ENCODE assay signal across 1 cellular context in genomic region chr21:34521561-34521960, GRCh38.
A peak's percentile ranks its signal among the peaks of the same experiment; 100 is the strongest.
TF ChIP-seq lines count a peak whose summit lies in the region.

No MANE protein-coding gene starts in this region.

TF ChIP-seq in liver, 16 proteins besides CTCF, POLR2A, EP300 and RAD21 (continued from another document):
- TF ChIP-seq, protein P1, sequence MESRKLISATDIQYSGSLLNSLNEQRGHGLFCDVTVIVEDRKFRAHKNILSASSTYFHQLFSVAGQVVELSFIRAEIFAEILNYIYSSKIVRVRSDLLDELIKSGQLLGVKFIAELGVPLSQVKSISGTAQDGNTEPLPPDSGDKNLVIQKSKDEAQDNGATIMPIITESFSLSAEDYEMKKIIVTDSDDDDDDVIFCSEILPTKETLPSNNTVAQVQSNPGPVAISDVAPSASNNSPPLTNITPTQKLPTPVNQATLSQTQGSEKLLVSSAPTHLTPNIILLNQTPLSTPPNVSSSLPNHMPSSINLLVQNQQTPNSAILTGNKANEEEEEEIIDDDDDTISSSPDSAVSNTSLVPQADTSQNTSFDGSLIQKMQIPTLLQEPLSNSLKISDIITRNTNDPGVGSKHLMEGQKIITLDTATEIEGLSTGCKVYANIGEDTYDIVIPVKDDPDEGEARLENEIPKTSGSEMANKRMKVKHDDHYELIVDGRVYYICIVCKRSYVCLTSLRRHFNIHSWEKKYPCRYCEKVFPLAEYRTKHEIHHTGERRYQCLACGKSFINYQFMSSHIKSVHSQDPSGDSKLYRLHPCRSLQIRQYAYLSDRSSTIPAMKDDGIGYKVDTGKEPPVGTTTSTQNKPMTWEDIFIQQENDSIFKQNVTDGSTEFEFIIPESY (IDR thresholded peaks at IDR 0.05) = peak; percentile 40
- TF ChIP-seq FOXA1 (IDR thresholded peaks at IDR 0.05) (no peak), NR2F2 (IDR thresholded peaks at IDR 0.05) (no peak), YY1 (IDR thresholded peaks at IDR 0.05) (peak; percentile 57), EGR1 (IDR thresholded peaks at IDR 0.05; ENCODE audit: low read depth in 2 of 2) (peak in 1 of 2 donors; percentile 78), GABPA (IDR thresholded peaks at IDR 0.05 in 1 of 2, conservative IDR thresholded peaks at IDR 0.05 in 1 of 2) (peak in 1 of 2 donors; percentile 57), RXRA (IDR thresholded peaks at IDR 0.05) (peak; percentile 91 to 92), SP1 (IDR thresholded peaks at IDR 0.05) (peak; percentile 90), MAX (IDR thresholded peaks at IDR 0.05) (peak; percentile 74), FOXA2 (IDR thresholded peaks at IDR 0.05) (peak; percentile 36)
- TF ChIP-seq, protein P2, sequence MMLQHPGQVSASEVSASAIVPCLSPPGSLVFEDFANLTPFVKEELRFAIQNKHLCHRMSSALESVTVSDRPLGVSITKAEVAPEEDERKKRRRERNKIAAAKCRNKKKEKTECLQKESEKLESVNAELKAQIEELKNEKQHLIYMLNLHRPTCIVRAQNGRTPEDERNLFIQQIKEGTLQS (IDR thresholded peaks at IDR 0.05) = peak; percentile 80
- TF ChIP-seq, protein P3, sequence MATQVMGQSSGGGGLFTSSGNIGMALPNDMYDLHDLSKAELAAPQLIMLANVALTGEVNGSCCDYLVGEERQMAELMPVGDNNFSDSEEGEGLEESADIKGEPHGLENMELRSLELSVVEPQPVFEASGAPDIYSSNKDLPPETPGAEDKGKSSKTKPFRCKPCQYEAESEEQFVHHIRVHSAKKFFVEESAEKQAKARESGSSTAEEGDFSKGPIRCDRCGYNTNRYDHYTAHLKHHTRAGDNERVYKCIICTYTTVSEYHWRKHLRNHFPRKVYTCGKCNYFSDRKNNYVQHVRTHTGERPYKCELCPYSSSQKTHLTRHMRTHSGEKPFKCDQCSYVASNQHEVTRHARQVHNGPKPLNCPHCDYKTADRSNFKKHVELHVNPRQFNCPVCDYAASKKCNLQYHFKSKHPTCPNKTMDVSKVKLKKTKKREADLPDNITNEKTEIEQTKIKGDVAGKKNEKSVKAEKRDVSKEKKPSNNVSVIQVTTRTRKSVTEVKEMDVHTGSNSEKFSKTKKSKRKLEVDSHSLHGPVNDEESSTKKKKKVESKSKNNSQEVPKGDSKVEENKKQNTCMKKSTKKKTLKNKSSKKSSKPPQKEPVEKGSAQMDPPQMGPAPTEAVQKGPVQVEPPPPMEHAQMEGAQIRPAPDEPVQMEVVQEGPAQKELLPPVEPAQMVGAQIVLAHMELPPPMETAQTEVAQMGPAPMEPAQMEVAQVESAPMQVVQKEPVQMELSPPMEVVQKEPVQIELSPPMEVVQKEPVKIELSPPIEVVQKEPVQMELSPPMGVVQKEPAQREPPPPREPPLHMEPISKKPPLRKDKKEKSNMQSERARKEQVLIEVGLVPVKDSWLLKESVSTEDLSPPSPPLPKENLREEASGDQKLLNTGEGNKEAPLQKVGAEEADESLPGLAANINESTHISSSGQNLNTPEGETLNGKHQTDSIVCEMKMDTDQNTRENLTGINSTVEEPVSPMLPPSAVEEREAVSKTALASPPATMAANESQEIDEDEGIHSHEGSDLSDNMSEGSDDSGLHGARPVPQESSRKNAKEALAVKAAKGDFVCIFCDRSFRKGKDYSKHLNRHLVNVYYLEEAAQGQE (IDR thresholded peaks at IDR 0.05) = peak; percentile 87
